In genomic region chr6:75107913-75108312, GRCh38 we compare ENCODE assay signal across 29 cellular contexts.
"Had no signal": no experiment of that assay in that cellular context is flagged by ENCODE, and none has a peak within 500 bp of the region (broad histone marks: within the 10 kb centered on the region; RNA-seq: fewer than 3 reads in every experiment).

No MANE protein-coding gene starts in this region.

- H3K9me3 Mint-ChIP-seq: activated CD4-positive, alpha-beta memory T cell treated with anti-CD3 and anti-CD28 coated beads, Interleukin-2, amount 10 ng/mL, durations not matched to agents 7 days and 5 days; activated CD4-positive, alpha-beta T cell treated with anti-CD3 and anti-CD28 coated beads, Interleukin-2, amount 10 ng/mL, durations not matched to agents 24 days and 14 days; activated T-cell treated with anti-CD3 and anti-CD28 coated beads, Interleukin-2, amount 50 U/mL, for 4 hours; activated T-helper 17 cell treated with anti-CD3 and anti-CD28 coated beads, Interleukin-2, amount 50 U/mL, for 72 hours; dendritic cell treated with granulocyte-macrophage colony-stimulating factor and Interleukin-4, amounts not matched to agents 40 ng/mL and 50 ng/mL, for 4 days; endodermal cell had no signal

- H3K36me3 Mint-ChIP-seq: activated naive CD8-positive, alpha-beta T cell had no signal

- H3K36me3 ChIP-seq: adrenal gland, breast epithelium, cardiac muscle cell had no signal

- ATAC-seq: activated CD4-positive, alpha-beta T cell treated with anti-CD3 and anti-CD28 coated beads for 36 hours; activated T-cell treated with anti-CD3 and anti-CD28 coated beads, Interleukin-2, amount 50 U/mL, for 4 hours; activated T-helper 17 cell treated with anti-CD3 and anti-CD28 coated beads, Interleukin-2, amount 50 U/mL, for 72 hours; esophagus mucosa; heart left ventricle had no signal

- H3K27me3 Mint-ChIP-seq: activated CD4-positive, alpha-beta memory T cell treated with anti-CD3 and anti-CD28 coated beads, Interleukin-2, amount 10 ng/mL, durations not matched to agents 7 days and 5 days; activated CD4-positive, alpha-beta T cell treated with anti-CD3 and anti-CD28 coated beads, Interleukin-2, amount 10 ng/mL, durations not matched to agents 24 days and 14 days; brain; dendritic cell treated with granulocyte-macrophage colony-stimulating factor and Interleukin-4, amounts not matched to agents 40 ng/mL and 50 ng/mL, for 4 days had no signal

- H3K27ac Mint-ChIP-seq: activated CD4-positive, alpha-beta memory T cell treated with anti-CD3 and anti-CD28 coated beads, Interleukin-2, amount 10 ng/mL, durations not matched to agents 7 days and 5 days; activated CD4-positive, alpha-beta T cell treated with anti-CD3 and anti-CD28 coated beads for 36 hours; activated CD4-positive, alpha-beta T cell treated with anti-CD3 and anti-CD28 coated beads, Interleukin-2, amount 10 ng/mL, durations not matched to agents 24 days and 14 days; activated naive CD8-positive, alpha-beta T cell; activated T-helper 17 cell treated with anti-CD3 and anti-CD28 coated beads, Interleukin-2, amount 50 U/mL, for 72 hours; brain; dendritic cell treated with granulocyte-macrophage colony-stimulating factor and Interleukin-4, amounts not matched to agents 40 ng/mL and 50 ng/mL, for 4 days; endodermal cell had no signal

- H3K4me3 Mint-ChIP-seq: activated CD4-positive, alpha-beta memory T cell treated with anti-CD3 and anti-CD28 coated beads, Interleukin-2, amount 10 ng/mL, durations not matched to agents 7 days and 5 days; activated CD4-positive, alpha-beta T cell treated with anti-CD3 and anti-CD28 coated beads for 36 hours; activated CD4-positive, alpha-beta T cell treated with anti-CD3 and anti-CD28 coated beads, Interleukin-2, amount 10 ng/mL, durations not matched to agents 24 days and 14 days; activated naive CD8-positive, alpha-beta T cell; activated T-cell treated with anti-CD3 and anti-CD28 coated beads, Interleukin-2, amount 50 U/mL, for 4 hours; activated T-helper 17 cell treated with anti-CD3 and anti-CD28 coated beads, Interleukin-2, amount 50 U/mL, for 72 hours; brain; dendritic cell treated with granulocyte-macrophage colony-stimulating factor and Interleukin-4, amounts not matched to agents 40 ng/mL and 50 ng/mL, for 4 days; endodermal cell had no signal

- DNase-seq: activated CD4-positive, alpha-beta memory T cell treated with anti-CD3 and anti-CD28 coated beads, Interleukin-2, amount 10 ng/mL, durations not matched to agents 7 days and 5 days; activated CD4-positive, alpha-beta T cell treated with anti-CD3 and anti-CD28 coated beads for 36 hours; activated CD4-positive, alpha-beta T cell treated with anti-CD3 and anti-CD28 coated beads, Interleukin-2, amount 10 ng/mL, durations not matched to agents 24 days and 14 days; activated CD4-positive, CD25-positive, alpha-beta regulatory T cell; activated CD4-positive, CD25-positive, alpha-beta regulatory T cell treated with anti-CD3 and anti-CD28 coated beads, Interleukin-2, amount 50 U/mL, for 72 hours; activated effector memory CD4-positive, alpha-beta T cell treated with Interleukin-2 at 50 U/mL for 16 hours; activated gamma-delta T cell treated with Interleukin-2 at 50 U/mL for 16 hours; activated naive CD4-positive, alpha-beta T cell treated with anti-CD3 and anti-CD28 coated beads, Interleukin-2, amount 50 U/mL, for 16 hours; activated naive CD4-positive, alpha-beta T cell treated with Interleukin-2 at 50 U/mL for 16 hours; activated T-cell treated with anti-CD3 and anti-CD28 coated beads, Interleukin-2, amount 50 U/mL, for 4 hours; adrenal gland; amygdala; central memory CD4-positive, alpha-beta T cell; cerebellar nuclear complex; dorsolateral prefrontal cortex; effector memory CD4-positive, alpha-beta T cell; endodermal cell; glutamatergic neuron; heart left ventricle; T-helper 2 cell had no signal

- H3K4me3 ChIP-seq: adrenal gland, ascending aorta, breast epithelium, cardiac muscle cell, coronary artery, dorsolateral prefrontal cortex, heart left ventricle had no signal

- H3K27ac ChIP-seq: adrenal gland, breast epithelium, cardiac muscle cell, dorsolateral prefrontal cortex, heart left ventricle had no signal

- H3K9me3 ChIP-seq: adrenal gland, ascending aorta, breast epithelium, heart left ventricle had no signal

- H3K4me1 Mint-ChIP-seq: activated CD4-positive, alpha-beta memory T cell treated with anti-CD3 and anti-CD28 coated beads, Interleukin-2, amount 10 ng/mL, durations not matched to agents 7 days and 5 days; activated CD4-positive, alpha-beta T cell treated with anti-CD3 and anti-CD28 coated beads for 36 hours; activated CD4-positive, alpha-beta T cell treated with anti-CD3 and anti-CD28 coated beads, Interleukin-2, amount 10 ng/mL, durations not matched to agents 24 days and 14 days; activated T-helper 17 cell treated with anti-CD3 and anti-CD28 coated beads, Interleukin-2, amount 50 U/mL, for 72 hours; brain; endodermal cell had no signal

- H3K27me3 ChIP-seq: adrenal gland, ascending aorta, breast epithelium, cardiac muscle cell, dorsolateral prefrontal cortex, heart left ventricle had no signal

- H3K4me1 ChIP-seq: breast epithelium, heart left ventricle had no signal
